In genomic region chr5:96775050-96775449, GRCh38 we compare ENCODE assay signal across 30 cellular contexts.
"Had no signal": no experiment of that assay in that cellular context is flagged by ENCODE, and none has a peak within 500 bp of the region (broad histone marks: within the 10 kb centered on the region; RNA-seq: fewer than 3 reads in every experiment).

No MANE protein-coding gene starts in this region.

- H3K27ac Mint-ChIP-seq: activated T-helper 2 cell treated with anti-CD3 and anti-CD28 coated beads, Interferon-gamma antibody, Interleukin-2, Interleukin-4, amounts not matched to agents 10 μg/mL and 5 μg/mL and 100 μg/mL, durations not matched to agents 14 hours and 24 hours and 36 hours; brain; nephron; T-helper 2 cell treated with Interferon-gamma antibody and Interleukin-4, amounts not matched to agents 5 μg/mL and 100 μg/mL, for 36 hours; type B pancreatic cell had no signal

- H3K9me3 ChIP-seq: ascending aorta, gastrocnemius medialis, psoas muscle, sigmoid colon, uterus had no signal

- DNase-seq: activated CD4-positive, alpha-beta T cell treated with anti-CD3 and anti-CD28 coated beads for 4 hours; activated CD4-positive, alpha-beta T cell treated with anti-CD3 and anti-CD28 coated beads, Interleukin-2, amount 50 U/mL, for 48 hours; activated CD8-positive, alpha-beta memory T cell treated with anti-CD3 and anti-CD28 coated beads for 24 hours; dorsolateral prefrontal cortex; effector memory CD4-positive, alpha-beta T cell; gastrocnemius medialis; glutamatergic neuron; hippocampal formation; immature natural killer cell; kidney; left colon; midbrain; psoas muscle; sigmoid colon; small intestine; stimulated activated CD4-positive, alpha-beta T cell treated with anti-CD3 and anti-CD28 coated beads, Interleukin-4, amount 100 ng/mL, for 24 hours; stimulated activated naive CD8-positive, alpha-beta T cell treated with anti-CD3 and anti-CD28 coated beads, Interleukin-15, amount 100 ng/mL, for 72 hours; substantia nigra; T-cell; uterus had no signal

- H3K27me3 ChIP-seq: ascending aorta, cardiac muscle cell, dorsolateral prefrontal cortex, gastrocnemius medialis, sigmoid colon, uterus had no signal

- ATAC-seq: activated naive CD4-positive, alpha-beta T cell treated with anti-CD3 and anti-CD28 coated beads, Interleukin-2, amount 50 U/mL, for 72 hours; gastrocnemius medialis; stimulated activated effector memory CD8-positive, alpha-beta T cell treated with anti-CD3 and anti-CD28 coated beads, Interleukin-12 subunit alpha, Interleukin-12 subunit beta, amount 100 ng/mL, for 72 hours; stimulated activated naive CD8-positive, alpha-beta T cell treated with anti-CD3 and anti-CD28 coated beads, Interleukin-15, amount 100 ng/mL, for 72 hours; T-cell had no signal

- H3K4me1 ChIP-seq: gastrocnemius medialis, psoas muscle, uterus had no signal

- H3K9me3 Mint-ChIP-seq: activated naive CD4-positive, alpha-beta T cell treated with anti-CD3 and anti-CD28 coated beads, Interleukin-2, amount 50 U/mL, for 72 hours; activated T-helper 2 cell treated with anti-CD3 and anti-CD28 coated beads, Interferon-gamma antibody, Interleukin-2, Interleukin-4, amounts not matched to agents 10 μg/mL and 5 μg/mL and 100 μg/mL, durations not matched to agents 14 hours and 24 hours and 36 hours; brain; immature natural killer cell; nephron; stimulated activated effector memory CD8-positive, alpha-beta T cell treated with anti-CD3 and anti-CD28 coated beads, Interleukin-12 subunit alpha, Interleukin-12 subunit beta, amount 100 ng/mL, for 72 hours; stimulated activated naive CD8-positive, alpha-beta T cell treated with anti-CD3 and anti-CD28 coated beads, Interleukin-15, amount 100 ng/mL, for 72 hours; T-cell; T-helper 2 cell treated with Interferon-gamma antibody and Interleukin-4, amounts not matched to agents 5 μg/mL and 100 μg/mL, for 36 hours; type B pancreatic cell had no signal

- H3K4me3 ChIP-seq: ascending aorta, cardiac muscle cell, coronary artery, dorsolateral prefrontal cortex, gastrocnemius medialis, psoas muscle, sigmoid colon, uterus had no signal

- H3K27ac ChIP-seq: ascending aorta, cardiac muscle cell, coronary artery, gastrocnemius medialis, psoas muscle, uterus had no signal

- H3K4me1 Mint-ChIP-seq: nephron had no signal

- H3K27me3 Mint-ChIP-seq: brain; stimulated activated naive CD8-positive, alpha-beta T cell treated with anti-CD3 and anti-CD28 coated beads, Interleukin-15, amount 100 ng/mL, for 72 hours; T-cell; type B pancreatic cell had no signal

- H3K4me3 Mint-ChIP-seq: brain; immature natural killer cell; nephron; stimulated activated effector memory CD8-positive, alpha-beta T cell treated with anti-CD3 and anti-CD28 coated beads, Interleukin-12 subunit alpha, Interleukin-12 subunit beta, amount 100 ng/mL, for 72 hours; stimulated activated naive CD8-positive, alpha-beta T cell treated with anti-CD3 and anti-CD28 coated beads, Interleukin-15, amount 100 ng/mL, for 72 hours; T-cell; T-helper 2 cell treated with Interferon-gamma antibody and Interleukin-4, amounts not matched to agents 5 μg/mL and 100 μg/mL, for 36 hours; type B pancreatic cell had no signal
